ENCODE assay signal across 2 cellular contexts in the genomic region with DNA sequence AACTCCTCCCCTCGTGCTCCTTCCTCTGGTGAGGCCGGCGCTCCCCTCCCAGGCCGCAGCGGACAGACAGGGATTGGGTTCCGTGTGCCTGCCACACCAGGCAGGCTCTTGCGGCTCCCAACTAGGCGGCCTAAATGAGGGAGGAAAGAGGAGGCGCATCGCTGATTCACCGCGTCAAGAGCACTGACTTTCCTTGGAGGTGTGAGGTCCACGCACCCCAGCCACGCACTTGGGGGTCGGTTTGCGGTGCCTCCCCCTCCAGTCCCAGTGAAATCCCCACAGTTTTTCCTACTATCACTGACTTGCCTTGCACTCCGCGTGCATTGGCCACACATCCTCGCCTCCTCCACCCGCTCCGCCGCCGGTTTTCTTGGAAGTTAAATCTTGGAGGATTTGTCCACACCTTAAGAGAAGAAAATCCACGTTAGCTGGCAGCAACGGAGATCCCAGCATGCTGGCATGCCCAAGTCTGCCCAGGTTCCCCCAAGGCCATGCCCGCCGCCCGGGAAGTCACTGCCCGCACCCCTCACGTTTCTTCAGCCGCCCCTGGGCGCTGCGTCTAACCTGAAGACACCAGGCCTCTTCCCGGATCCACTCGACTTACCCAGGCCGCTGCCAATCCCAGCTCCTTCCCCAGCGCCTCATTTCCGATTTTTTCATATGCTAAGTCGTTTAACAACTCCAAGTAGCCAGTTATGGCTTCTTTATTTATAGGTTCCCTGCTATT.
TF ChIP-seq lines count a peak whose summit lies in the region.

No MANE protein-coding gene starts in this region.

TF ChIP-seq in HEK293, 187 proteins besides CTCF, POLR2A, EP300 and RAD21:
- TF ChIP-seq EGR2 (tag by site-specific recombination; IDR thresholded peaks at IDR 0.05; ENCODE audit: low read depth) (0 out of 2 replicates have a peak, but pooled peaks have one; percentile 8), ZNF223 (tag by site-specific recombination; IDR thresholded peaks at IDR 0.05) (no peak)

TF ChIP-seq in GM12878, 131 proteins besides CTCF, POLR2A, EP300 and RAD21:
- TF ChIP-seq NFYA (IDR thresholded peaks at IDR 0.05; ENCODE audit: borderline replicate concordance, low read depth, low read length) (no peak), JUNB (IDR thresholded peaks at IDR 0.05) (no peak), FOS (IDR thresholded peaks at IDR 0.05; ENCODE audit: borderline replicate concordance, extremely low read depth, insufficient read length) (no peak), MEF2A (IDR thresholded peaks at IDR 0.05; ENCODE audit: insufficient read depth, low read depth, low read length) (no peak), EZH2 (IDR thresholded peaks at IDR 0.05; ENCODE audit: borderline replicate concordance, control insufficient read depth, low read depth, low read length) (no peak)
- TF ChIP-seq, protein P1, sequence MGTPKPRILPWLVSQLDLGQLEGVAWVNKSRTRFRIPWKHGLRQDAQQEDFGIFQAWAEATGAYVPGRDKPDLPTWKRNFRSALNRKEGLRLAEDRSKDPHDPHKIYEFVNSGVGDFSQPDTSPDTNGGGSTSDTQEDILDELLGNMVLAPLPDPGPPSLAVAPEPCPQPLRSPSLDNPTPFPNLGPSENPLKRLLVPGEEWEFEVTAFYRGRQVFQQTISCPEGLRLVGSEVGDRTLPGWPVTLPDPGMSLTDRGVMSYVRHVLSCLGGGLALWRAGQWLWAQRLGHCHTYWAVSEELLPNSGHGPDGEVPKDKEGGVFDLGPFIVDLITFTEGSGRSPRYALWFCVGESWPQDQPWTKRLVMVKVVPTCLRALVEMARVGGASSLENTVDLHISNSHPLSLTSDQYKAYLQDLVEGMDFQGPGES (IDR thresholded peaks at IDR 0.05) = no peak
- TF ChIP-seq, protein P2, sequence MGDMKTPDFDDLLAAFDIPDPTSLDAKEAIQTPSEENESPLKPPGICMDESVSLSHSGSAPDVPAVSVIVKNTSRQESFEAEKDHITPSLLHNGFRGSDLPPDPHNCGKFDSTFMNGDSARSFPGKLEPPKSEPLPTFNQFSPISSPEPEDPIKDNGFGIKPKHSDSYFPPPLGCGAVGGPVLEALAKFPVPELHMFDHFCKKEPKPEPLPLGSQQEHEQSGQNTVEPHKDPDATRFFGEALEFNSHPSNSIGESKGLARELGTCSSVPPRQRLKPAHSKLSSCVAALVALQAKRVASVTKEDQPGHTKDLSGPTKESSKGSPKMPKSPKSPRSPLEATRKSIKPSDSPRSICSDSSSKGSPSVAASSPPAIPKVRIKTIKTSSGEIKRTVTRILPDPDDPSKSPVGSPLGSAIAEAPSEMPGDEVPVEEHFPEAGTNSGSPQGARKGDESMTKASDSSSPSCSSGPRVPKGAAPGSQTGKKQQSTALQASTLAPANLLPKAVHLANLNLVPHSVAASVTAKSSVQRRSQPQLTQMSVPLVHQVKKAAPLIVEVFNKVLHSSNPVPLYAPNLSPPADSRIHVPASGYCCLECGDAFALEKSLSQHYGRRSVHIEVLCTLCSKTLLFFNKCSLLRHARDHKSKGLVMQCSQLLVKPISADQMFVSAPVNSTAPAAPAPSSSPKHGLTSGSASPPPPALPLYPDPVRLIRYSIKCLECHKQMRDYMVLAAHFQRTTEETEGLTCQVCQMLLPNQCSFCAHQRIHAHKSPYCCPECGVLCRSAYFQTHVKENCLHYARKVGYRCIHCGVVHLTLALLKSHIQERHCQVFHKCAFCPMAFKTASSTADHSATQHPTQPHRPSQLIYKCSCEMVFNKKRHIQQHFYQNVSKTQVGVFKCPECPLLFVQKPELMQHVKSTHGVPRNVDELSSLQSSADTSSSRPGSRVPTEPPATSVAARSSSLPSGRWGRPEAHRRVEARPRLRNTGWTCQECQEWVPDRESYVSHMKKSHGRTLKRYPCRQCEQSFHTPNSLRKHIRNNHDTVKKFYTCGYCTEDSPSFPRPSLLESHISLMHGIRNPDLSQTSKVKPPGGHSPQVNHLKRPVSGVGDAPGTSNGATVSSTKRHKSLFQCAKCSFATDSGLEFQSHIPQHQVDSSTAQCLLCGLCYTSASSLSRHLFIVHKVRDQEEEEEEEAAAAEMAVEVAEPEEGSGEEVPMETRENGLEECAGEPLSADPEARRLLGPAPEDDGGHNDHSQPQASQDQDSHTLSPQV (IDR thresholded peaks at IDR 0.05) = no peak
- TF ChIP-seq, protein P3, sequence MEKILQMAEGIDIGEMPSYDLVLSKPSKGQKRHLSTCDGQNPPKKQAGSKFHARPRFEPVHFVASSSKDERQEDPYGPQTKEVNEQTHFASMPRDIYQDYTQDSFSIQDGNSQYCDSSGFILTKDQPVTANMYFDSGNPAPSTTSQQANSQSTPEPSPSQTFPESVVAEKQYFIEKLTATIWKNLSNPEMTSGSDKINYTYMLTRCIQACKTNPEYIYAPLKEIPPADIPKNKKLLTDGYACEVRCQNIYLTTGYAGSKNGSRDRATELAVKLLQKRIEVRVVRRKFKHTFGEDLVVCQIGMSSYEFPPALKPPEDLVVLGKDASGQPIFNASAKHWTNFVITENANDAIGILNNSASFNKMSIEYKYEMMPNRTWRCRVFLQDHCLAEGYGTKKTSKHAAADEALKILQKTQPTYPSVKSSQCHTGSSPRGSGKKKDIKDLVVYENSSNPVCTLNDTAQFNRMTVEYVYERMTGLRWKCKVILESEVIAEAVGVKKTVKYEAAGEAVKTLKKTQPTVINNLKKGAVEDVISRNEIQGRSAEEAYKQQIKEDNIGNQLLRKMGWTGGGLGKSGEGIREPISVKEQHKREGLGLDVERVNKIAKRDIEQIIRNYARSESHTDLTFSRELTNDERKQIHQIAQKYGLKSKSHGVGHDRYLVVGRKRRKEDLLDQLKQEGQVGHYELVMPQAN (conservative IDR thresholded peaks at IDR 0.05) = no peak
TF ChIP-seq in GM12878: peak in this region for 0.
